8 cellular contexts compared by ENCODE assay signal in genomic region chr7:140542226-140542625, GRCh38.
DNase-seq lines count a peak whose midpoint lies in the region; ATAC-seq and TF ChIP-seq lines count a peak whose summit lies in the region.

No MANE protein-coding gene starts in this region.

- H3K9ac ChIP-seq in HUES6 (ENCODE audit: low read length) (peak overlapping the region; percentile 67), duodenal mucosa (ENCODE audit: low read depth in 1 of 2, low read length in 2 of 2) (no peak overlapping the region)

- POLR2A ChIA-PET in HEK293T (lab: Yijun Ruan, JAX), result no interaction called here

- peaks cover 25% of the 10 kb centered on the region for H3K4me1 ChIP-seq in HUES6 (ENCODE audit: control insufficient read depth, insufficient read depth, low read length)
- H3K4me1 ChIP-seq in duodenal mucosa (ENCODE audit: control insufficient read depth in 1 of 2, insufficient read depth in 2 of 2, low read length in 2 of 2), result peaks cover 23 to 26% of the 10 kb centered on the region in 2 donors
- peaks cover 5 to 10% of the 10 kb centered on the region in 2 donors for H3K4me1 ChIP-seq in left lung
- peaks cover 17% of the 10 kb centered on the region for H3K4me1 ChIP-seq in suprapubic skin

- ATAC-seq in left lung, result peak; percentile 75
- no peak for ATAC-seq in GM18909 (IDR thresholded peaks at IDR 0.05; ENCODE audit: poor library complexity, unreplicated experiment)
- no peak for ATAC-seq in HG02588 (IDR thresholded peaks at IDR 0.05; ENCODE audit: unreplicated experiment)

- H3K36me3 ChIP-seq in HUES6 (ENCODE audit: control insufficient read depth, insufficient read depth, low read length) (no peaks in the 10 kb centered on the region; the same call in 1 of the 2 replicates), duodenal mucosa (ENCODE audit: control insufficient read depth in 1 of 2, insufficient read depth in 2 of 2, low read length in 2 of 2) (no peaks in the 10 kb centered on the region), left lung (no peaks in the 10 kb centered on the region), suprapubic skin (peaks cover 7% of the 10 kb centered on the region)

- 43% methylated on average over 7 of the region's 7 CpGs for WGBS in suprapubic skin

- H3K9me3 ChIP-seq in HUES6 (ENCODE audit: control insufficient read depth, insufficient read depth, low read depth, low read length) (no peaks in the 10 kb centered on the region), duodenal mucosa (ENCODE audit: control insufficient read depth in 1 of 2, low read length in 2 of 2) (no peaks in the 10 kb centered on the region), left lung (no peaks in the 10 kb centered on the region), suprapubic skin (no peaks in the 10 kb centered on the region)

- CTCF ChIA-PET in HEK293T (lab: Yijun Ruan, JAX), result interaction anchor here (0.6 to 0.7 kb wide), 4 partner anchors 24 to 104 kb away, joined by 3 to 4 read pairs (median 3); no protein-coding TSS in a partner anchor

- H3K4me3 ChIP-seq in HUES6 (ENCODE audit: low read depth, low read length) (peak overlapping the region; percentile 47), duodenal mucosa (ENCODE audit: low read depth in 1 of 2, low read length in 2 of 2) (no peak overlapping the region), left lung (no peak overlapping the region), suprapubic skin (no peak overlapping the region)

- intact Hi-C loops in left lung (cut with DNase I), result no loop called here

- no peak for TF ChIP-seq POLR2A in suprapubic skin (IDR thresholded peaks at IDR 0.05)

- H3K27ac ChIP-seq in HUES6 (ENCODE audit: low read depth, low read length), result peak overlapping the region; percentile 93
- peak overlapping the region; percentile 58 for H3K27ac ChIP-seq in duodenal mucosa (ENCODE audit: low read depth, low read length)
- peak overlapping the region; percentile 57 to 62 for H3K27ac ChIP-seq in left lung
- peak overlapping the region; percentile 42 for H3K27ac ChIP-seq in suprapubic skin

- DNase-seq in left lung (peak in 1 of 2 donors; percentile 44), suprapubic skin (ENCODE audit: low spot score in 2 of 2) (no peak), HEK293T (ENCODE audit: extremely low spot score) (no peak), T-helper 2 cell (no peak)

- no peak for TF ChIP-seq EP300 in suprapubic skin (IDR thresholded peaks at IDR 0.05)

- no peaks in the 10 kb centered on the region for H3K27me3 ChIP-seq in HUES6 (ENCODE audit: control insufficient read depth, insufficient read depth, low read length)
- H3K27me3 ChIP-seq in duodenal mucosa (ENCODE audit: control insufficient read depth in 1 of 2, insufficient read depth in 2 of 2, low read length in 2 of 2), result no peaks in the 10 kb centered on the region
- H3K27me3 ChIP-seq in left lung, result no peaks in the 10 kb centered on the region
- no peaks in the 10 kb centered on the region for H3K27me3 ChIP-seq in suprapubic skin

- TF ChIP-seq CTCF in left lung (IDR thresholded peaks at IDR 0.05) (no peak), suprapubic skin (IDR thresholded peaks at IDR 0.05) (no peak)

TF ChIP-seq in HEK293T, 16 proteins besides CTCF, POLR2A, EP300 and RAD21:
- TF ChIP-seq ZNF384 (IDR thresholded peaks at IDR 0.05), result no peak
- no peak for TF ChIP-seq SUZ12 (IDR thresholded peaks at IDR 0.05)
- no peak for TF ChIP-seq ELF4 (IDR thresholded peaks at IDR 0.05)
- TF ChIP-seq TARDBP (IDR thresholded peaks at IDR 0.05), result no peak
- TF ChIP-seq BHLHE40 (IDR thresholded peaks at IDR 0.05; ENCODE audit: borderline replicate concordance), result no peak
- TF ChIP-seq NFRKB (IDR thresholded peaks at IDR 0.05), result no peak

Comparison
In these comparisons a context has a peak if more than half of its experiments do, and no peak if none do; other contexts are left out.
1. H3K27ac ChIP-seq: peak in every context shown above with its lines; median percentile 93 in HUES6; 60 in left lung; 58 in duodenal mucosa; 42 in suprapubic skin.